1 cellular context compared by ENCODE assay signal in the genomic region with DNA sequence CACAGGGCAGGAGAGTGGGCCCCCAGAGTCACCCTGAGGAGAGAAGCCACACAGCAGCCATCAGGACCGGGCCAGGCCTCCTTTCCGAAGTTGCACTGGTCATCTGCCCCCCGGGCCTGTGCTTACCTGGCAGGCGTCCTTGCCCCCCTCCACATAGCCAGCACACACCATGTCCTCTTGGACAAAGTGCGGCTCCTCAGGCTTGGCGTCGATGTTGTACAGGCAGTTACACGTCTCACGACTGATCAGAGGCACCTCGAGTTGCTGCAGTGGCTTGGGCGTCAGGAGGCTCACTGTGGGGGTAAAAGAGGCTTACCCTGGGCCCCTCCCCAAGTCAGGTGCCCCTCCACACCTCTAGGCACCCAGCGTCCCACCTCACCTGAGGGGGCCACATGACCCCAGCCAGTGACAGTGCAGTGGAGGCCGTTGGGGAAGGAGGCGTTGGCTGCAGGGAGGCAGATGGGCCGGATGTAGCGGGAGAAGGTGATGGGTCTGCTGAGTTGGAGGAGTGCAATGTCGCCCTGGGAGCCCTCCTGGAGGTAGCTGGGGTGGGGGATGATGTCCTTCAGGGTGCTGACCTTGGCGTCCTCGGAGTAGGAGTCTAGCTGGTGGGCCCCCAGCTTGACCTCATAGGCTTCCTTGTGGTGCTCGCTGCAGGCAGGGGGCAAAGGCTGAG.
TF ChIP-seq lines count a peak whose summit lies in the region.

No MANE protein-coding gene starts in this region.

TF ChIP-seq in GM12878, 131 proteins besides CTCF, POLR2A, EP300 and RAD21:
- TF ChIP-seq SMAD5 (IDR thresholded peaks at IDR 0.05; ENCODE audit: low read depth) (no peak), ASH2L (IDR thresholded peaks at IDR 0.05; ENCODE audit: borderline replicate concordance, low read depth) (no peak), CREM (IDR thresholded peaks at IDR 0.05; ENCODE audit: low read depth) (no peak), GABPA (IDR thresholded peaks at IDR 0.05; ENCODE audit: low read depth) (no peak), KAT2A (conservative IDR thresholded peaks at IDR 0.05; ENCODE audit: control insufficient read depth, low read depth, low read length) (no peak), RELA (IDR thresholded peaks at IDR 0.05; ENCODE audit: borderline replicate concordance, partially characterized antibody) (no peak), STAT1 (conservative IDR thresholded peaks at IDR 0.05) (no peak), NR2F1 (conservative IDR thresholded peaks at IDR 0.05) (no peak), EGR1 (IDR thresholded peaks at IDR 0.05; ENCODE audit: borderline replicate concordance in 1 of 2, low read depth in 2 of 2, low read length in 2 of 2) (no peak), BHLHE40 (IDR thresholded peaks at IDR 0.05; ENCODE audit: borderline replicate concordance in 1 of 2, low read depth in 2 of 2, low read length in 1 of 2) (no peak), RFX5 (IDR thresholded peaks at IDR 0.05; ENCODE audit: low read depth, low read length) (no peak), HDAC2 (IDR thresholded peaks at IDR 0.05) (no peak), CBX3 (IDR thresholded peaks at IDR 0.05; ENCODE audit: borderline replicate concordance, low read depth) (no peak), SRF (IDR thresholded peaks at IDR 0.05; ENCODE audit: low read depth in 2 of 2, low read length in 2 of 2) (no peak), SUZ12 (IDR thresholded peaks at IDR 0.05; ENCODE audit: unreplicated experiment) (no peak), CHD2 (IDR thresholded peaks at IDR 0.05; ENCODE audit: borderline replicate concordance, low read depth, low read length) (no peak)
- TF ChIP-seq, protein P1, sequence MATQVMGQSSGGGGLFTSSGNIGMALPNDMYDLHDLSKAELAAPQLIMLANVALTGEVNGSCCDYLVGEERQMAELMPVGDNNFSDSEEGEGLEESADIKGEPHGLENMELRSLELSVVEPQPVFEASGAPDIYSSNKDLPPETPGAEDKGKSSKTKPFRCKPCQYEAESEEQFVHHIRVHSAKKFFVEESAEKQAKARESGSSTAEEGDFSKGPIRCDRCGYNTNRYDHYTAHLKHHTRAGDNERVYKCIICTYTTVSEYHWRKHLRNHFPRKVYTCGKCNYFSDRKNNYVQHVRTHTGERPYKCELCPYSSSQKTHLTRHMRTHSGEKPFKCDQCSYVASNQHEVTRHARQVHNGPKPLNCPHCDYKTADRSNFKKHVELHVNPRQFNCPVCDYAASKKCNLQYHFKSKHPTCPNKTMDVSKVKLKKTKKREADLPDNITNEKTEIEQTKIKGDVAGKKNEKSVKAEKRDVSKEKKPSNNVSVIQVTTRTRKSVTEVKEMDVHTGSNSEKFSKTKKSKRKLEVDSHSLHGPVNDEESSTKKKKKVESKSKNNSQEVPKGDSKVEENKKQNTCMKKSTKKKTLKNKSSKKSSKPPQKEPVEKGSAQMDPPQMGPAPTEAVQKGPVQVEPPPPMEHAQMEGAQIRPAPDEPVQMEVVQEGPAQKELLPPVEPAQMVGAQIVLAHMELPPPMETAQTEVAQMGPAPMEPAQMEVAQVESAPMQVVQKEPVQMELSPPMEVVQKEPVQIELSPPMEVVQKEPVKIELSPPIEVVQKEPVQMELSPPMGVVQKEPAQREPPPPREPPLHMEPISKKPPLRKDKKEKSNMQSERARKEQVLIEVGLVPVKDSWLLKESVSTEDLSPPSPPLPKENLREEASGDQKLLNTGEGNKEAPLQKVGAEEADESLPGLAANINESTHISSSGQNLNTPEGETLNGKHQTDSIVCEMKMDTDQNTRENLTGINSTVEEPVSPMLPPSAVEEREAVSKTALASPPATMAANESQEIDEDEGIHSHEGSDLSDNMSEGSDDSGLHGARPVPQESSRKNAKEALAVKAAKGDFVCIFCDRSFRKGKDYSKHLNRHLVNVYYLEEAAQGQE (IDR thresholded peaks at IDR 0.05; ENCODE audit: low read depth, low read length), result no peak
